8 cellular contexts compared by ENCODE assay signal in genomic region chr5:34180940-34181614, GRCh38.
A peak's percentile ranks its signal among the peaks of the same experiment; 100 is the strongest.
DNase-seq lines count a peak whose midpoint lies in the region; ATAC-seq, FAIRE-seq and TF ChIP-seq lines count a peak whose summit lies in the region.
"Not testable (repeated sequence)": the region's sequence is repeated elsewhere in the genome, so short reads cannot be mapped to it uniquely, and the experiment has no call there.

No MANE protein-coding gene starts in this region.

- not testable (repeated sequence) for H3K4me3 ChIP-seq in kidney (ENCODE audit: low read length in 2 of 2); ovary; spleen; aorta (ENCODE audit: low read length in 2 of 2)

- not testable (repeated sequence) for H3K9me3 Mint-ChIP-seq in CD14-positive monocyte; activated CD4-positive, alpha-beta T cell treated with anti-CD3 and anti-CD28 coated beads for 36 hours (ENCODE audit: low read depth); activated naive CD8-positive, alpha-beta T cell treated with anti-CD3 and anti-CD28 coated beads, Interleukin-2, amount 10 ng/mL, durations not matched to agents 7 days and 5 days

- 86 to 91% (median 86%) methylated on average over 9 to 12 of the region's 14 CpGs for WGBS in ovary, 3 donors
- 80 to 97% (median 90%) methylated on average over 8 to 12 of the region's 14 CpGs for WGBS in spleen, 5 donors
- 87 to 91% methylated on average over 8 to 9 of the region's 14 CpGs for WGBS in aorta, 2 donors

- H3K4me3 Mint-ChIP-seq in CD14-positive monocyte; activated CD4-positive, alpha-beta T cell treated with anti-CD3 and anti-CD28 coated beads for 36 hours; activated naive CD8-positive, alpha-beta T cell treated with anti-CD3 and anti-CD28 coated beads, Interleukin-2, amount 10 ng/mL, durations not matched to agents 7 days and 5 days: not testable (repeated sequence)

- peak overlapping the region in 1 of 7 donors; percentile 5 for H3K27ac Mint-ChIP-seq in CD14-positive monocyte
- H3K27ac Mint-ChIP-seq in activated CD4-positive, alpha-beta T cell treated with anti-CD3 and anti-CD28 coated beads for 36 hours: not testable (repeated sequence)
- peak overlapping the region; percentile 13 for H3K27ac Mint-ChIP-seq in activated naive CD8-positive, alpha-beta T cell treated with anti-CD3 and anti-CD28 coated beads, Interleukin-2, amount 10 ng/mL, durations not matched to agents 7 days and 5 days

- TF ChIP-seq POLR2A in ovary (IDR thresholded peaks at IDR 0.05); spleen (IDR thresholded peaks at IDR 0.05): not testable (repeated sequence)

- H3K27me3 Mint-ChIP-seq in CD14-positive monocyte (ENCODE audit: low read depth in 3 of 3); activated CD4-positive, alpha-beta T cell treated with anti-CD3 and anti-CD28 coated beads for 36 hours; activated naive CD8-positive, alpha-beta T cell treated with anti-CD3 and anti-CD28 coated beads, Interleukin-2, amount 10 ng/mL, durations not matched to agents 7 days and 5 days: not testable (repeated sequence)

- H3K27me3 ChIP-seq in ovary; spleen (replicated peaks in 1 of 7); aorta (ENCODE audit: control insufficient read depth in 1 of 2, insufficient read depth in 2 of 2, low read length in 1 of 2): not testable (repeated sequence)

- not testable (repeated sequence) for H3K4me1 Mint-ChIP-seq in CD14-positive monocyte; activated CD4-positive, alpha-beta T cell treated with anti-CD3 and anti-CD28 coated beads for 36 hours; activated naive CD8-positive, alpha-beta T cell treated with anti-CD3 and anti-CD28 coated beads, Interleukin-2, amount 10 ng/mL, durations not matched to agents 7 days and 5 days

- not testable (repeated sequence) for TF ChIP-seq CTCF in CD14-positive monocyte (IDR thresholded peaks at IDR 0.05); kidney (IDR thresholded peaks at IDR 0.05; ENCODE audit: borderline replicate concordance, extremely low read depth, insufficient read depth); ovary (IDR thresholded peaks at IDR 0.05); spleen (IDR thresholded peaks at IDR 0.05 in 8 of 11, conservative IDR thresholded peaks at IDR 0.05 in 3 of 11)

- not testable (repeated sequence) for FAIRE-seq in kidney (lab: Jason Lieb, UNC)

- ATAC-seq in activated CD4-positive, alpha-beta T cell treated with anti-CD3 and anti-CD28 coated beads for 36 hours; activated naive CD8-positive, alpha-beta T cell treated with anti-CD3 and anti-CD28 coated beads, Interleukin-2, amount 10 ng/mL, durations not matched to agents 7 days and 5 days (ENCODE audit: low read depth); Right ventricle myocardium superior (ENCODE audit: poor library complexity); aorta (ENCODE audit: low FRiP score): not testable (repeated sequence)

- intact Hi-C loops in CD14-positive monocyte (cut with micrococcal nuclease); activated CD4-positive, alpha-beta T cell treated with anti-CD3 and anti-CD28 coated beads for 36 hours (cut with DNase I, micrococcal nuclease); Right ventricle myocardium superior (cut with DNase I); kidney (cut with DNase I); ovary (cut with DNase I); spleen (cut with DNase I; ENCODE audit: low total_unique reads); aorta (cut with DNase I): not testable (repeated sequence)

- peak; percentile 46 for DNase-seq in CD14-positive monocyte (ENCODE audit: low spot score)
- DNase-seq in activated CD4-positive, alpha-beta T cell treated with anti-CD3 and anti-CD28 coated beads for 36 hours: peak; percentile 6
- peak; percentile 50 for DNase-seq in activated naive CD8-positive, alpha-beta T cell treated with anti-CD3 and anti-CD28 coated beads, Interleukin-2, amount 10 ng/mL, durations not matched to agents 7 days and 5 days
- DNase-seq in Right ventricle myocardium superior: peak; percentile 59
- DNase-seq in kidney: peak; percentile 87
- peak; percentile 11 to 42 (median 27) for DNase-seq in ovary
- DNase-seq in spleen: peak; percentile 85
- DNase-seq in aorta: peak; percentile 48 to 82

- CTCF ChIA-PET in activated CD4-positive, alpha-beta T cell treated with anti-CD3 and anti-CD28 coated beads for 36 hours (lab: Charles Lee): not testable (repeated sequence)

- H3K36me3 ChIP-seq in kidney (ENCODE audit: control insufficient read depth in 1 of 2, insufficient read depth in 2 of 2, low read length in 2 of 2); ovary; aorta (ENCODE audit: control insufficient read depth in 1 of 2, insufficient read depth in 2 of 2, low read length in 1 of 2): not testable (repeated sequence)
- peaks cover 2 to 61% (median 20%) of the 10 kb centered on the region in 6 donors for H3K36me3 ChIP-seq in spleen

- POLR2A ChIA-PET in activated CD4-positive, alpha-beta T cell treated with anti-CD3 and anti-CD28 coated beads for 36 hours (lab: Charles Lee); activated naive CD8-positive, alpha-beta T cell treated with anti-CD3 and anti-CD28 coated beads, Interleukin-2, amount 10 ng/mL, durations not matched to agents 7 days and 5 days (lab: Charles Lee): not testable (repeated sequence)

- H3K9me3 ChIP-seq in kidney (ENCODE audit: control insufficient read depth in 1 of 2, low read length in 2 of 2); ovary; spleen; aorta (ENCODE audit: control insufficient read depth, low read length): not testable (repeated sequence)

- H3K36me3 Mint-ChIP-seq in CD14-positive monocyte: peaks cover 20 to 31% of the 10 kb centered on the region in 2 donors
- H3K36me3 Mint-ChIP-seq in activated CD4-positive, alpha-beta T cell treated with anti-CD3 and anti-CD28 coated beads for 36 hours (ENCODE audit: low read depth): peaks cover 17% of the 10 kb centered on the region
- not testable (repeated sequence) for H3K36me3 Mint-ChIP-seq in activated naive CD8-positive, alpha-beta T cell treated with anti-CD3 and anti-CD28 coated beads, Interleukin-2, amount 10 ng/mL, durations not matched to agents 7 days and 5 days

- not testable (repeated sequence) for H3K27ac ChIP-seq in kidney (ENCODE audit: low read depth in 2 of 2, low read length in 2 of 2); ovary; spleen; aorta (ENCODE audit: low read depth in 1 of 2, low read length in 2 of 2)

- not testable (repeated sequence) for H3K4me1 ChIP-seq in kidney (ENCODE audit: control insufficient read depth in 1 of 2, insufficient read depth in 1 of 2, low read depth in 1 of 2, low read length in 2 of 2); ovary (ENCODE audit: insufficient read depth); spleen; aorta (ENCODE audit: control insufficient read depth in 1 of 2, insufficient read depth in 2 of 2, low read length in 2 of 2)

- TF ChIP-seq EP300 in ovary (IDR thresholded peaks at IDR 0.05): not testable (repeated sequence)

- H3K9ac ChIP-seq in kidney (ENCODE audit: low read length in 2 of 2): not testable (repeated sequence)

Comparison
In these comparisons a context has a peak if more than half of its experiments do, and no peak if none do; other contexts are left out.
1. DNase-seq: peak in every context shown above with its lines; median percentile 87 in kidney; 85 in spleen; 65 in aorta; 59 in Right ventricle myocardium superior; 50 in activated naive CD8-positive, alpha-beta T cell treated with anti-CD3 and anti-CD28 coated beads, Interleukin-2, amount 10 ng/mL, durations not matched to agents 7 days and 5 days; 46 in CD14-positive monocyte; 27 in ovary; 6 in activated CD4-positive, alpha-beta T cell treated with anti-CD3 and anti-CD28 coated beads for 36 hours.